19 cellular contexts compared by ENCODE assay signal in the genomic region with DNA sequence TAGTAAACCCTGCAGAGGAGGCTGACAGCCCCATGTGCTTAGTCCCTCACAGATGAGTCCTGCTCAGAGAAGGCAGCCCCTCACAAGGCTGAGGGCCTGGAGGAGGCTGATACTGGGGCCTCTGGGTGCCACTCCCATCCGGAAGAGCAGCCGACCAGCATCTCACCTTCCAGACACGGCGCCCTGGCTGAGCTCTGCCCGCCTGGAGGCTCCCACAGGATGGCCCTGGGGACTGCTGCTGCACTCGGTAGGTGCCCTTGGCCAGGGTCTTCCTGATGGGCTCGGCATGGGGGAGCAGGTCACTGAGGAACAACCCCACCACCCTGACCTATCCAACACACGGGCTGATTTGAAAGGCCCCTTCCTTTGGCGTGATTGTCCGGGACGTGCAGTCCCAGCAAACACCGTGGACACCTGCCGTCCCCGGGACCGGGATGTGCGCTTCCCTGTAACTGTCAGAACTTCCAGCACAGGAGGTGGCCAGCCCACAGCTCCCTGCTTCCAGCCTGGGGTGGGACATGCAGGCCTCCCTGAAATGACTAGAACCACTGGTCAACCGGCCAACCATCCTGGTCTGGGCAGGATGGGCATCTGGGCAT. TPM values are rescaled to one million over a fixed set of nuclear protein-coding genes. Genes with fewer than 3 reads are reported as not detected.
DNase-seq lines count a peak whose midpoint lies in the region; ATAC-seq and TF ChIP-seq lines count a peak whose summit lies in the region.
"Had no signal": no experiment of that assay in that cellular context is flagged by ENCODE, and none has a peak within 500 bp of the region (broad histone marks: within the 10 kb centered on the region; RNA-seq: fewer than 3 reads in every experiment).

No MANE protein-coding gene starts in this region.

- TF ChIP-seq CTCF in C4-2B (conservative IDR thresholded peaks at IDR 0.05) (no peak), lower lobe of right lung (IDR thresholded peaks at IDR 0.05) (no peak), spleen (IDR thresholded peaks at IDR 0.05 in 8 of 11, conservative IDR thresholded peaks at IDR 0.05 in 3 of 11) (no peak), uterus (IDR thresholded peaks at IDR 0.05) (no peak)

- ATAC-seq in Right ventricle myocardium inferior (no peak), left ventricle myocardium superior (no peak), lower lobe of right lung (peak; percentile 7 to 9), GM18861 (IDR thresholded peaks at IDR 0.05; ENCODE audit: unreplicated experiment) (no peak)
- ATAC-seq: CD8-positive, alpha-beta T cell had no signal

- H3K4me3 ChIP-seq in lower lobe of right lung (no peak overlapping the region), spleen (no peak overlapping the region), uterus (no peak overlapping the region)

- 89 to 96% (median 91%) methylated on average over 12 to 17 of the region's 17 CpGs for WGBS in spleen, 5 donors

- H3K36me3 ChIP-seq in lower lobe of right lung (peaks cover 64% of the 10 kb centered on the region), spleen (no peaks in the 10 kb centered on the region), uterus (no peaks in the 10 kb centered on the region)

- no peak for TF ChIP-seq POLR2A in spleen (IDR thresholded peaks at IDR 0.05)
- no peak for TF ChIP-seq POLR2A in uterus (IDR thresholded peaks at IDR 0.05)

- intact Hi-C loops in Right ventricle myocardium inferior (cut with DNase I) = no loop called here
- intact Hi-C loops in left ventricle myocardium superior (cut with micrococcal nuclease) = no loop called here
- intact Hi-C loops in lower lobe of right lung (cut with DNase I) = no loop called here
- intact Hi-C loops in spleen (cut with DNase I; ENCODE audit: low total_unique reads) = no loop called here
- intact Hi-C loops in uterus (cut with DNase I; ENCODE audit: low total_unique reads) = no loop called here

- no peaks in the 10 kb centered on the region for H3K4me1 ChIP-seq in lower lobe of right lung
- H3K4me1 ChIP-seq in spleen = peaks cover 0 to 10% (median 0%) of the 10 kb centered on the region in 6 donors
- no peaks in the 10 kb centered on the region for H3K4me1 ChIP-seq in uterus
- H3K4me1 ChIP-seq: Caco-2 had no signal

- no peaks in the 10 kb centered on the region for H3K9me3 ChIP-seq in lower lobe of right lung
- H3K9me3 ChIP-seq in spleen = no peaks in the 10 kb centered on the region
- no peaks in the 10 kb centered on the region for H3K9me3 ChIP-seq in uterus
- H3K9me3 ChIP-seq: Caco-2 had no signal

- H3K27ac ChIP-seq in C4-2B (peak overlapping the region; percentile 66), lower lobe of right lung (no peak overlapping the region), spleen (no peak overlapping the region), uterus (no peak overlapping the region)
- H3K27ac ChIP-seq: HL-60 had no signal

- DNase-seq in Right ventricle myocardium inferior (ENCODE audit: missing footprints) (peak; percentile 58), left ventricle myocardium superior (no peak), lower lobe of right lung (no peak), spleen (peak; percentile 66), cortex of kidney (lab: John Stamatoyannopoulos, UW) (no peak), uterus (no peak)
- DNase-seq: 8988T; ACHN; Caco-2; CD8-positive, alpha-beta T cell; DND-41; GDM1; HCEC 1CT; HFFc6 had no signal

- H3K27me3 ChIP-seq in lower lobe of right lung (ENCODE audit: low read depth) = no peaks in the 10 kb centered on the region
- H3K27me3 ChIP-seq in spleen (replicated peaks in 1 of 7) = peaks cover 0 to 12% (median 0%) of the 10 kb centered on the region in 7 donors
- H3K27me3 ChIP-seq in uterus = no peaks in the 10 kb centered on the region

RNA-seq across cellular contexts. Expression of gene MLPH, which starts 38.6 kb away (rescaled TPM):
- total RNA-seq in Right ventricle myocardium inferior (79.0 TPM), left ventricle myocardium superior (88.9 TPM), lower lobe of right lung (394 TPM), spleen (1 to 10 TPM in 1 of 7 donors, under 1 TPM in 3, not detected in 3; 0.29 to 1.4 (median 0.52) TPM), uterus (10 to 100 TPM in 2 of 4 donors, 1 to 10 TPM in 2; 1.2 to 16.5 (median 8.9) TPM)
- 1 to 10 TPM in 1 of 3 donors, under 1 TPM in 2; 0.09 to 1.4 (median 0.26) TPM for polyA plus RNA-seq in spleen
- total RNA-seq: Caco-2; CD8-positive, alpha-beta T cell had no signal
- polyA plus RNA-seq: CD14-positive monocyte had no signal

RNA-seq across cellular contexts. Expression of gene PRLH, which starts 40.7 kb away (rescaled TPM):
- total RNA-seq in Right ventricle myocardium inferior = not detected
- not detected for total RNA-seq in left ventricle myocardium superior
- not detected for total RNA-seq in lower lobe of right lung
- not detected for total RNA-seq in spleen
- not detected for polyA plus RNA-seq in spleen
- total RNA-seq in uterus = not detected
- total RNA-seq: Caco-2; CD8-positive, alpha-beta T cell; H4; HFFc6 had no signal
- polyA plus RNA-seq: CD14-positive monocyte had no signal

Comparison
In these comparisons a context has a peak if more than half of its experiments do, and no peak if none do; other contexts are left out.
1. DNase-seq: peak in Right ventricle myocardium inferior (single experiment) and spleen (single experiment); none in left ventricle myocardium superior (single experiment), lower lobe of right lung (single experiment), cortex of kidney (single experiment) and uterus (0 of 2).
2. ATAC-seq: peak in lower lobe of right lung (2 of 2); none in Right ventricle myocardium inferior (single experiment), left ventricle myocardium superior (single experiment) and GM18861 (single experiment).